9 cellular contexts compared by ENCODE assay signal in genomic region chr4:338759-339097, GRCh38. TPM values are rescaled to one million over a fixed set of nuclear protein-coding genes. Genes with fewer than 3 reads are reported as not detected.
DNase-seq lines count a peak whose midpoint lies in the region; ATAC-seq and TF ChIP-seq lines count a peak whose summit lies in the region.
"Had no signal": no experiment of that assay in that cellular context is flagged by ENCODE, and none has a peak within 500 bp of the region (broad histone marks: within the 10 kb centered on the region; RNA-seq: fewer than 3 reads in every experiment).

No MANE protein-coding gene starts in this region.

- in situ Hi-C loops in HAP-1 (cut with MboI; ENCODE audit: low sequenced_read_pairs) = no loop called here

- H3K27me3 ChIP-seq in skeletal muscle satellite cell (ENCODE audit: control insufficient read depth, insufficient read depth, low read length) (no peaks in the 10 kb centered on the region), HAP-1 (ENCODE audit: low read depth) (no peaks in the 10 kb centered on the region)

- no peak for ATAC-seq in WTC11
- ATAC-seq in GM21390 (IDR thresholded peaks at IDR 0.05; ENCODE audit: unreplicated experiment) = no peak
- no peak for ATAC-seq in GM19452 (IDR thresholded peaks at IDR 0.05; ENCODE audit: unreplicated experiment)

- POLR2A ChIA-PET in WTC11 (lab: Charles Lee) = interaction anchor here (1.1 to 1.5 kb wide), 3 partner anchors 34 to 216 kb away, joined by 6 to 7 read pairs (median 6); partner anchors contain the start of gene ZNF732

- H3K4me2 ChIP-seq in skeletal muscle satellite cell (ENCODE audit: low read length) = peak overlapping the region; percentile 95

- H3K36me3 ChIP-seq in skeletal muscle satellite cell (ENCODE audit: insufficient read depth, low read length) (peaks cover 11% of the 10 kb centered on the region), HAP-1 (replicated peaks) (no peaks in the 10 kb centered on the region)

- TF ChIP-seq CTCF in GM12865 (IDR thresholded peaks at IDR 0.05; ENCODE audit: insufficient read depth, low read depth, low read length, missing control alignments) = no peak
- no peak for TF ChIP-seq CTCF in WTC11 (IDR thresholded peaks at IDR 0.05)
- no peak for TF ChIP-seq CTCF in glutamatergic neuron (IDR thresholded peaks at IDR 0.05; ENCODE audit: partially characterized antibody, unreplicated experiment)

- H3K27me3 Mint-ChIP-seq in WTC11 (ENCODE audit: low read depth) (peaks cover 16% of the 10 kb centered on the region; the same call in 1 of the 2 replicates), glutamatergic neuron (ENCODE audit: unreplicated experiment) (peaks cover 2% of the 10 kb centered on the region)

- H3K27ac Mint-ChIP-seq in WTC11 (no peak overlapping the region), glutamatergic neuron (ENCODE audit: unreplicated experiment) (peak overlapping the region; percentile 62)

- peak overlapping the region; percentile 91 for H3K9ac ChIP-seq in skeletal muscle satellite cell (ENCODE audit: low read depth, low read length)

- peaks cover 7% of the 10 kb centered on the region for H3K9me3 ChIP-seq in skeletal muscle satellite cell (replicated peaks; ENCODE audit: low read length)
- H3K9me3 ChIP-seq in HAP-1 = no peaks in the 10 kb centered on the region; the same call in 1 of the 2 replicates

- peaks cover 7% of the 10 kb centered on the region for H3K4me1 ChIP-seq in skeletal muscle satellite cell (ENCODE audit: control insufficient read depth, insufficient read depth, low read length)
- no peaks in the 10 kb centered on the region for H3K4me1 ChIP-seq in HAP-1

- H3K36me3 Mint-ChIP-seq in WTC11 = peaks cover 23% of the 10 kb centered on the region
- peaks cover 16% of the 10 kb centered on the region for H3K36me3 Mint-ChIP-seq in glutamatergic neuron (ENCODE audit: unreplicated experiment)

- H3K4me3 Mint-ChIP-seq in WTC11 = peak overlapping the region; percentile 99
- H3K4me3 Mint-ChIP-seq in glutamatergic neuron (ENCODE audit: unreplicated experiment) = peak overlapping the region; percentile 99

- peak overlapping the region; percentile 85 for H3K4me3 ChIP-seq in GM12865 (ENCODE audit: low read depth, low read length)
- H3K4me3 ChIP-seq in skeletal muscle satellite cell (ENCODE audit: low read length) = peak overlapping the region; percentile 92
- H3K4me3 ChIP-seq in HAP-1 = no peak overlapping the region

- CTCF ChIA-PET in WTC11 (lab: Charles Lee) = interaction anchor here (1.8 kb wide), 1 partner anchor 34 kb away, joined by 4 read pairs; the partner anchor contains the start of gene ZNF732

- peaks cover 37% of the 10 kb centered on the region for H3K4me1 Mint-ChIP-seq in WTC11
- H3K4me1 Mint-ChIP-seq in glutamatergic neuron (ENCODE audit: low read depth, unreplicated experiment) = peaks cover 9% of the 10 kb centered on the region

- H3K9me3 Mint-ChIP-seq in WTC11 (peaks cover 4% of the 10 kb centered on the region; the same call in 1 of the 2 replicates), glutamatergic neuron (ENCODE audit: unreplicated experiment) (peaks cover 12% of the 10 kb centered on the region)

- peak; percentile 24 for DNase-seq in GM12865 (ENCODE audit: low read depth)
- peak; percentile 12 for DNase-seq in WTC11 (ENCODE audit: low spot score)
- DNase-seq in glutamatergic neuron = peak; percentile 21
- DNase-seq in HAP-1 (ENCODE audit: low spot score in 2 of 2) = no peak
- no peak for DNase-seq in GOT3 (lab: John Stamatoyannopoulos, UW)
- DNase-seq: activated effector memory CD4-positive, alpha-beta T cell treated with Interleukin-2 at 50 U/mL for 16 hours had no signal

TF ChIP-seq in WTC11, 78 proteins besides CTCF, POLR2A, EP300 and RAD21 (continues in another document):
- TF ChIP-seq E2F5 (CRISPR knock-in tag; IDR thresholded peaks at IDR 0.05) = no peak
- no peak for TF ChIP-seq AR (CRISPR knock-in tag; IDR thresholded peaks at IDR 0.05)
- no peak for TF ChIP-seq OVOL2 (CRISPR knock-in tag; IDR thresholded peaks at IDR 0.05; ENCODE audit: borderline replicate concordance)
- TF ChIP-seq ZNF396 (CRISPR knock-in tag; IDR thresholded peaks at IDR 0.05; ENCODE audit: borderline replicate concordance) = no peak
- TF ChIP-seq JUN (CRISPR knock-in tag; IDR thresholded peaks at IDR 0.05) = no peak
- no peak for TF ChIP-seq STAT6 (CRISPR knock-in tag; conservative IDR thresholded peaks at IDR 0.05; ENCODE audit: low read depth)
- no peak for TF ChIP-seq USF2 (CRISPR knock-in tag; IDR thresholded peaks at IDR 0.05)
- no peak for TF ChIP-seq FOXK1 (CRISPR knock-in tag; IDR thresholded peaks at IDR 0.05)
- no peak for TF ChIP-seq ERG (CRISPR knock-in tag; IDR thresholded peaks at IDR 0.05)
- TF ChIP-seq ZNF121 (CRISPR knock-in tag; IDR thresholded peaks at IDR 0.05) = no peak
- no peak for TF ChIP-seq NR1H2 (CRISPR knock-in tag; IDR thresholded peaks at IDR 0.05)
- no peak for TF ChIP-seq ATF3 (CRISPR knock-in tag; conservative IDR thresholded peaks at IDR 0.05)
- TF ChIP-seq SP1 (CRISPR knock-in tag; conservative IDR thresholded peaks at IDR 0.05) = no peak

RNA-seq across cellular contexts. Expression of gene ZNF141, which starts 1.1 kb away (rescaled TPM):
- total RNA-seq in WTC11 (2021) (33.9 to 43.6 TPM (median 34.5 TPM) in 3 replicates), glutamatergic neuron (ENCODE audit: unreplicated experiment) (22.0 TPM)
- total RNA-seq in skeletal muscle satellite cell (2012; rRNA removed) = 10.7 and 11.2 TPM in 2 replicates

RNA-seq across cellular contexts. Expression of gene ZNF732, which starts 33.5 kb away (rescaled TPM):
- total RNA-seq in WTC11 (2021) (28.1 to 33.8 TPM (median 30.2 TPM) in 3 replicates), glutamatergic neuron (ENCODE audit: unreplicated experiment) (1.3 TPM)
- under 0.01 and 0.25 TPM in 2 replicates for total RNA-seq in skeletal muscle satellite cell (2012; rRNA removed)

Comparison
In these comparisons a context has a peak if more than half of its experiments do, and no peak if none do; other contexts are left out.
1. DNase-seq: peak in GM12865 (single experiment), WTC11 (single experiment) and glutamatergic neuron (single experiment); none in HAP-1 (0 of 2) and GOT3 (single experiment).
2. RNA of gene ZNF732, which starts 33.5 kb away (total RNA-seq): 28.1 to 33.8 TPM in WTC11; 1.3 TPM in glutamatergic neuron (single experiment); every median in the first group is over 10 times any median in the second.